ENCODE assay signal across 8 cellular contexts in the genomic region with DNA sequence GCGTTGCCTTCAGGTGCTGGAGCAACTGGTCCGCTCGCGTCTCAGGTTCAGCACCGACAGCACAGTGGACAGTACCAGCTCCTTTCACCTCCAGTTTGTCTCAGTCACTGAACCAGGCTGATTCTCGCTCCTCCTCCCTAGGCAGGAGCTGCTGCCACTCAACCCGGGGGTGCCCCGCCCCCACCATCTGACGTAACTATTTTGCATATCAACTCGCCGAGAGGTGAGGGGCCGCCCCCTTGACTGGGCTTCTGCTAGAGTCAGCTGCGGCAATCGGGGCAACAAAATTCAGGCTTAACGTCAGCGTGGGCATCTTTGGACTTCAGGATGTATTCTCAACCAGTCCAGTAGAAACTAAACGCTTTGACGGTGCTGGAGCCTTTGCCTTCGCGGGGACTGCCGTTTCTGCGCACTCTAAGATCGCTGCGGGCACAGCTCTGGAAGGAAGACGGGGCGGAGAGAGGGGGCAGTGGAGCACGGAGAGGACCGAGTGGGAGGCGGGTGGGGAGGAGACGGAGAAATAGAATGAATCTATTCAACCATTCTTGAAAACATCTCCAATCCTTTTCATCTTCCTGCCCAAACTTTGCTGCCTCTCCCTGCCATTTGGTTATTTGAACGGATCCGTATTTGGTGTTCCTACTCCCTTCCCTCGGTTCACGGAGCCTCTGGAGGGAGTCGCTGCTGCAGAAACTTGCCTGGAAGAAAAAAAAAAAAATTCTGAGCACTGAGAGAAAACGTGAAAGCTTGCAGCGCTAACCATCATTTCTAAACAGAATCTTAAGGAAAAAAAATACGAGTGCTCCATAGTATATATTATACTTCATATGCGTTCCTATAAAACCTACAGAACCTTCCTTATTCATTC. TPM values are rescaled to one million over a fixed set of nuclear protein-coding genes. Genes with fewer than 3 reads are reported as not detected.
DNase-seq lines count a peak whose midpoint lies in the region; ATAC-seq and TF ChIP-seq lines count a peak whose summit lies in the region.

Gene FSTL5 (minus strand): TSS at position 109 of the 868 bp plus-strand sequence. CDS start 52,604 bp downstream, outside the sequence.

- in situ Hi-C loops in astrocyte of the spinal cord (cut with HindIII; ENCODE audit: low sequenced_read_pairs): no loop called here

- peak in 12 of 14 donors; percentile 25 to 98 (median 68) for DNase-seq in C1 segment of cervical spinal cord (lab: John Stamatoyannopoulos, UW)
- DNase-seq in GM19238 (ENCODE audit: insufficient read length, low spot score): peak; percentile 4
- DNase-seq in RKO (ENCODE audit: low spot score): peak; percentile 11
- peak; percentile 79 for DNase-seq in astrocyte of the spinal cord (ENCODE audit: low read depth, low spot score)
- DNase-seq in sciatic nerve (ENCODE audit: low spot score): peak; percentile 84
- no peak for DNase-seq in NCI-H2196 treated with DMSO at 0.1 percent for 48 hours (lab: John Stamatoyannopoulos, UW; ENCODE audit: unreplicated experiment)

- intact Hi-C loops in sciatic nerve (cut with DNase I): no loop called here

- ATAC-seq in HG03196 (IDR thresholded peaks at IDR 0.05; ENCODE audit: unreplicated experiment): peak; percentile 81
- peak; percentile 90 for ATAC-seq in sciatic nerve

- TF ChIP-seq CTCF in astrocyte of the spinal cord (IDR thresholded peaks at IDR 0.05; ENCODE audit: low read depth, low read length): no peak

- peak within 1 kb of the TSS; percentile 62 for H3K4me3 ChIP-seq in astrocyte of the spinal cord (ENCODE audit: low read depth, low read length)
- H3K4me3 ChIP-seq in iPS-11a (ENCODE audit: low read depth, low read length): peak within 1 kb of the TSS; percentile 92

RNA-seq across cellular contexts. Expression of gene FSTL5, which starts in this region (rescaled TPM):
- 12.3 TPM for total RNA-seq in sciatic nerve
